8 cellular contexts compared by ENCODE assay signal in genomic region chr7:86914468-86915054, GRCh38.
DNase-seq lines count a peak whose midpoint lies in the region; ATAC-seq, FAIRE-seq and TF ChIP-seq lines count a peak whose summit lies in the region.

No MANE protein-coding gene starts in this region.

- H3K36me3 ChIP-seq in heart right ventricle (peaks cover 0 to 49% (median 0%) of the 10 kb centered on the region in 9 donors), PC-3 (ENCODE audit: low read depth, low read length) (no peaks in the 10 kb centered on the region)

- no peaks in the 10 kb centered on the region for H3K9me3 Mint-ChIP-seq in stimulated activated naive B cell treated with anti-CD40 and anti-IgM and Interleukin-4, amounts not matched to agents 10 μg/mL and 1 μg/mL and 100 μg/mL, for 72 hours

- H4K20me1 ChIP-seq in PC-3 (ENCODE audit: low read length), result no peaks in the 10 kb centered on the region

- H3K27ac Mint-ChIP-seq in stimulated activated naive B cell treated with anti-CD40 and anti-IgM and Interleukin-4, amounts not matched to agents 10 μg/mL and 1 μg/mL and 100 μg/mL, for 72 hours, result no peak overlapping the region

- H3K9ac ChIP-seq in PC-3 (ENCODE audit: low read length), result no peak overlapping the region

- H3K4me3 Mint-ChIP-seq in stimulated activated naive B cell treated with anti-CD40 and anti-IgM and Interleukin-4, amounts not matched to agents 10 μg/mL and 1 μg/mL and 100 μg/mL, for 72 hours, result no peak overlapping the region

- H3K4me1 ChIP-seq in heart right ventricle (no peaks in the 10 kb centered on the region), PC-3 (ENCODE audit: insufficient read depth, low read length) (no peaks in the 10 kb centered on the region)

- CTCF ChIA-PET in PC-3 (lab: Charles Lee), result interaction anchor here (0.7 kb wide), 1 partner anchor 239 kb away, joined by 3 read pairs; no protein-coding TSS in a partner anchor

- no peaks in the 10 kb centered on the region for H3K27me3 ChIP-seq in heart right ventricle
- H3K27me3 ChIP-seq in PC-3 (ENCODE audit: low read length), result no peaks in the 10 kb centered on the region

- H3K27me3 Mint-ChIP-seq in stimulated activated naive B cell treated with anti-CD40 and anti-IgM and Interleukin-4, amounts not matched to agents 10 μg/mL and 1 μg/mL and 100 μg/mL, for 72 hours, result no peaks in the 10 kb centered on the region

- H3K27ac ChIP-seq in heart right ventricle (no peak overlapping the region), PC-3 (ENCODE audit: low read length) (no peak overlapping the region)

- no peaks in the 10 kb centered on the region for H3K79me2 ChIP-seq in PC-3 (ENCODE audit: low read length)

- H3F3A ChIP-seq in PC-3 (ENCODE audit: low read length, unreplicated experiment), result no peaks in the 10 kb centered on the region

- no peak for DNase-seq in heart right ventricle
- DNase-seq in left cardiac atrium, result no peak
- DNase-seq in PC-3, result peak; percentile 53
- DNase-seq in fibroblast of peridontal ligament (ENCODE audit: extremely low read depth), result peak; percentile 49
- DNase-seq in urothelium cell line (ENCODE audit: low spot score), result peak; percentile 21
- DNase-seq in stimulated activated naive B cell treated with anti-CD40 and anti-IgM and Interleukin-4, amounts not matched to agents 10 μg/mL and 1 μg/mL and 100 μg/mL, for 72 hours, result no peak
- no peak for DNase-seq in HPDE6-E6E7 (ENCODE audit: extremely low spot score)

- ATAC-seq in heart right ventricle (no peak), left cardiac atrium (no peak), PC-3 (peak; percentile 33; the same call in 1 of the 2 replicates), GM18870 (IDR thresholded peaks at IDR 0.05; ENCODE audit: unreplicated experiment) (no peak)
- ATAC-seq in stimulated activated naive B cell treated with anti-CD40 and anti-IgM and Interleukin-4, amounts not matched to agents 10 μg/mL and 1 μg/mL and 100 μg/mL, for 72 hours (replicated peaks), result no peak

- no peaks in the 10 kb centered on the region for H3K9me2 ChIP-seq in PC-3 (replicated peaks; ENCODE audit: low read length)

- H3K4me2 ChIP-seq in PC-3 (ENCODE audit: low read length), result no peak overlapping the region

- FAIRE-seq in urothelium cell line (lab: Jason Lieb, UNC), result no peak

- H3K9me3 ChIP-seq in heart right ventricle (no peaks in the 10 kb centered on the region), PC-3 (ENCODE audit: low read length) (no peaks in the 10 kb centered on the region)

- H2AFZ ChIP-seq in PC-3 (ENCODE audit: low read length), result no peak overlapping the region

- WGBS in heart right ventricle, 2 donors, result 54 to 60% methylated on average over 1 of the region's 1 CpG

- no peaks in the 10 kb centered on the region for H3K4me1 Mint-ChIP-seq in stimulated activated naive B cell treated with anti-CD40 and anti-IgM and Interleukin-4, amounts not matched to agents 10 μg/mL and 1 μg/mL and 100 μg/mL, for 72 hours

- no TSS peak for BruUV-seq in PC-3 (replicated peaks; lab: Mats Ljungman, UMichigan)

- no peaks in the 10 kb centered on the region for H3K36me3 Mint-ChIP-seq in stimulated activated naive B cell treated with anti-CD40 and anti-IgM and Interleukin-4, amounts not matched to agents 10 μg/mL and 1 μg/mL and 100 μg/mL, for 72 hours

- POLR2A ChIA-PET in PC-3 (lab: Charles Lee; ENCODE audit: unreplicated experiment), result no interaction called here

- no peak overlapping the region for H3K4me3 ChIP-seq in heart right ventricle
- no peak overlapping the region for H3K4me3 ChIP-seq in PC-3 (ENCODE audit: low read length)

- peak in 7 of 9 donors; percentile 37 to 58 (median 46) for TF ChIP-seq CTCF in heart right ventricle (IDR thresholded peaks at IDR 0.05)
- peak; percentile 72 for TF ChIP-seq CTCF in PC-3 (conservative IDR thresholded peaks at IDR 0.05; ENCODE audit: low read depth, low read length)

- intact Hi-C loops in heart right ventricle (cut with DNase I) (no loop called here), left cardiac atrium (cut with DNase I) (no loop called here), PC-3 (cut with micrococcal nuclease) (loop anchor here (1.0 kb wide), 2 partner anchors 234 to 323 kb away; no protein-coding TSS in a partner anchor)

Comparison
In these comparisons a context has a peak if more than half of its experiments do, and no peak if none do; other contexts are left out.
1. DNase-seq: peak in PC-3 (single experiment), fibroblast of peridontal ligament (single experiment) and urothelium cell line (single experiment); none in heart right ventricle (0 of 2), left cardiac atrium (single experiment), stimulated activated naive B cell treated with anti-CD40 and anti-IgM and Interleukin-4, amounts not matched to agents 10 μg/mL and 1 μg/mL and 100 μg/mL, for 72 hours (single experiment) and HPDE6-E6E7 (single experiment).